In the genomic region with DNA sequence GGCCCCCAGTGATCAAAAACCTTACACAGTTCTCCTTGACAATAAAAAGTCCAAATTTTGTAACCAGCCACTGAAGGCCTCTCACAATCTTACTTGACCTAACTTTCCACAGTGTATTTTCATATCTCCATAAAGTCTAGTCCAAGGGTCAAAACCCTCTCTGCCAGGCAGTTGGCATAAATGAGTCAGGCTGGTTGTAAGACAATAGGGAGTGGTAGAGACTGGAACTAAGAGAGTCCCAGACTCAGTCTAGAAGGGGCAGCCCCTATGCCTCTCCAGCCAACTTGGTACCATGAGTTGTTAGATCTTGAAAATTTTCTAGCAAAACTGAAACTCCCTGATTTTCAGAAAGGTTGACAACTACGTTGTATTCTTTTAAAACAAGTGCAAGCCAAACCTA, we compare ENCODE assay signal across 14 cellular contexts.
"Had no signal": no experiment of that assay in that cellular context is flagged by ENCODE, and none has a peak within 500 bp of the region (broad histone marks: within the 10 kb centered on the region; RNA-seq: fewer than 3 reads in every experiment).

No MANE protein-coding gene starts in this region.

- H3K4me3 Mint-ChIP-seq: activated B cell treated with CpG ODN at 0.5 μM for 24 hours, brain, endodermal cell had no signal

- DNase-seq: activated B cell treated with CpG ODN at 0.5 μM for 24 hours; activated effector memory CD4-positive, alpha-beta T cell treated with anti-CD3 and anti-CD28 coated beads, Interleukin-2, amount 50 U/mL, for 16 hours; amniotic stem cell; dermis blood vessel endothelial cell; endodermal cell; erythroblast; hippocampal formation; mesendoderm; ovary; Right ventricle myocardium superior; SK-N-SH; stimulated activated CD4-positive, alpha-beta T cell treated with anti-CD3 and anti-CD28 coated beads, Interleukin-15, amount 100 ng/mL, for 24 hours; upper lobe of right lung had no signal

- ATAC-seq: upper lobe of right lung had no signal

- H3K9me3 Mint-ChIP-seq: activated B cell treated with CpG ODN at 0.5 μM for 24 hours, brain, endodermal cell had no signal

- H3K27me3 Mint-ChIP-seq: activated B cell treated with CpG ODN at 0.5 μM for 24 hours, brain had no signal

- H3K27ac Mint-ChIP-seq: activated B cell treated with CpG ODN at 0.5 μM for 24 hours, endodermal cell had no signal

- H3K4me1 Mint-ChIP-seq: activated B cell treated with CpG ODN at 0.5 μM for 24 hours, brain, endodermal cell had no signal
